In genomic region chr5:171226096-171226495, GRCh38 we compare ENCODE assay signal across 18 cellular contexts.
DNase-seq lines count a peak whose midpoint lies in the region; ATAC-seq, FAIRE-seq and TF ChIP-seq lines count a peak whose summit lies in the region.
"Had no signal": no experiment of that assay in that cellular context is flagged by ENCODE, and none has a peak within 500 bp of the region (broad histone marks: within the 10 kb centered on the region; RNA-seq: fewer than 3 reads in every experiment).

No MANE protein-coding gene starts in this region.

- H3K9ac ChIP-seq in astrocyte (ENCODE audit: low read length) (no peak overlapping the region), neural cell (ENCODE audit: low read length) (no peak overlapping the region)
- H3K9ac ChIP-seq: KMS-11, parathyroid adenoma had no signal

- H3K4me3 ChIP-seq in astrocyte (ENCODE audit: insufficient read depth, low read depth, low read length): no peak overlapping the region
- H3K4me3 ChIP-seq in neural cell (ENCODE audit: low read length): no peak overlapping the region
- H3K4me3 ChIP-seq: breast epithelium, esophagus muscularis mucosa, Peyer's patch, thyroid gland had no signal

- no peaks in the 10 kb centered on the region for H3F3A ChIP-seq in neural cell (ENCODE audit: insufficient read depth, low read length, poor library complexity, severe bottlenecking)

- no peaks in the 10 kb centered on the region for H3K9me2 ChIP-seq in neural cell (ENCODE audit: insufficient read depth, low read length)

- DNase-seq in DMS114 treated with DMSO at 0.1 percent for 48 hours (lab: John Stamatoyannopoulos, UW; ENCODE audit: unreplicated experiment): peak; percentile 7
- DNase-seq in Kasumi-1 (lab: John Stamatoyannopoulos, UW): peak; percentile 12 to 39
- no peak for DNase-seq in astrocyte (ENCODE audit: low read depth)
- no peak for DNase-seq in germinal center (ENCODE audit: low spot score)
- no peak for DNase-seq in NCI-H1436 (lab: John Stamatoyannopoulos, UW)
- no peak for DNase-seq in activated naive CD4-positive, alpha-beta T cell treated with anti-CD3 and anti-CD28 coated beads, Interleukin-2, amount 50 U/mL, for 72 hours (ENCODE audit: low spot score in 2 of 2)
- DNase-seq: activated CD4-positive, alpha-beta T cell treated with anti-CD3 and anti-CD28 coated beads, Interleukin-2, amount 50 U/mL, for 48 hours; activated effector memory CD4-positive, alpha-beta T cell treated with Interleukin-2 at 50 U/mL for 16 hours; NCI-H226; Peyer's patch; stimulated activated CD4-positive, alpha-beta T cell treated with anti-CD3 and anti-CD28 coated beads, Interleukin-15, amount 100 ng/mL, for 24 hours; thyroid gland had no signal

- TF ChIP-seq EP300 in neural cell (conservative IDR thresholded peaks at IDR 0.05; ENCODE audit: poor library complexity, severe bottlenecking): no peak

- FAIRE-seq in astrocyte (lab: Jason Lieb, UNC): no peak

- no peaks in the 10 kb centered on the region for H3K27me3 Mint-ChIP-seq in astrocyte (ENCODE audit: low read depth, unreplicated experiment)

- H3K9me3 ChIP-seq in astrocyte (ENCODE audit: insufficient read depth, low read depth, low read length): no peaks in the 10 kb centered on the region
- no peaks in the 10 kb centered on the region for H3K9me3 ChIP-seq in neural cell (ENCODE audit: low read length)
- H3K9me3 ChIP-seq: breast epithelium, esophagus muscularis mucosa, Peyer's patch, thyroid gland had no signal

- no peak overlapping the region for H3K27ac Mint-ChIP-seq in astrocyte (ENCODE audit: unreplicated experiment)
- no peak overlapping the region for H3K27ac Mint-ChIP-seq in activated naive CD4-positive, alpha-beta T cell treated with anti-CD3 and anti-CD28 coated beads, Interleukin-2, amount 50 U/mL, for 72 hours

- no peaks in the 10 kb centered on the region for H3K36me3 Mint-ChIP-seq in astrocyte (ENCODE audit: low read depth, unreplicated experiment)
- H3K36me3 Mint-ChIP-seq in activated naive CD4-positive, alpha-beta T cell treated with anti-CD3 and anti-CD28 coated beads, Interleukin-2, amount 50 U/mL, for 72 hours: no peaks in the 10 kb centered on the region

- peak; percentile 54 for TF ChIP-seq RAD21 in neural cell (conservative IDR thresholded peaks at IDR 0.05)

- H3K27ac ChIP-seq in astrocyte (ENCODE audit: low read depth, low read length) (no peak overlapping the region), neural cell (ENCODE audit: low read length) (no peak overlapping the region)
- H3K27ac ChIP-seq: breast epithelium, esophagus muscularis mucosa, KMS-11, parathyroid adenoma, Peyer's patch, thyroid gland had no signal

- H3K4me2 ChIP-seq in astrocyte (ENCODE audit: low read length) (no peak overlapping the region), neural cell (ENCODE audit: low read length) (no peak overlapping the region)
- H3K4me2 ChIP-seq: KMS-11 had no signal

- no peaks in the 10 kb centered on the region for H4K20me1 ChIP-seq in astrocyte (ENCODE audit: insufficient read depth, low read length)
- no peaks in the 10 kb centered on the region for H4K20me1 ChIP-seq in neural cell (ENCODE audit: insufficient read depth)

- no peaks in the 10 kb centered on the region for H3K4me1 ChIP-seq in astrocyte (ENCODE audit: insufficient read depth, low read length)
- H3K4me1 ChIP-seq: breast epithelium, esophagus muscularis mucosa, Peyer's patch, thyroid gland had no signal

- H2AFZ ChIP-seq in astrocyte (ENCODE audit: low read depth, low read length) (no peak overlapping the region), neural cell (ENCODE audit: low read depth, low read length) (no peak overlapping the region)
- H2AFZ ChIP-seq: parathyroid adenoma had no signal

- no peaks in the 10 kb centered on the region for H3K36me3 ChIP-seq in astrocyte (ENCODE audit: insufficient read depth, low read length)
- no peaks in the 10 kb centered on the region for H3K36me3 ChIP-seq in neural cell (ENCODE audit: insufficient read depth, low read length)
- H3K36me3 ChIP-seq: breast epithelium, esophagus muscularis mucosa, Peyer's patch, thyroid gland had no signal

- ATAC-seq in HG03378 (IDR thresholded peaks at IDR 0.05; ENCODE audit: unreplicated experiment): no peak
- no peak for ATAC-seq in activated naive CD4-positive, alpha-beta T cell treated with anti-CD3 and anti-CD28 coated beads, Interleukin-2, amount 50 U/mL, for 72 hours

- no peaks in the 10 kb centered on the region for H3K9me3 Mint-ChIP-seq in astrocyte (ENCODE audit: unreplicated experiment)
- no peaks in the 10 kb centered on the region for H3K9me3 Mint-ChIP-seq in activated naive CD4-positive, alpha-beta T cell treated with anti-CD3 and anti-CD28 coated beads, Interleukin-2, amount 50 U/mL, for 72 hours

- H3K79me2 ChIP-seq in astrocyte (ENCODE audit: insufficient read depth, low read length) (no peaks in the 10 kb centered on the region), neural cell (replicated peaks; ENCODE audit: insufficient read depth, low read length) (no peaks in the 10 kb centered on the region)
- H3K79me2 ChIP-seq: parathyroid adenoma had no signal

- no peaks in the 10 kb centered on the region for H3K4me1 Mint-ChIP-seq in astrocyte (ENCODE audit: low read depth, unreplicated experiment)

- H3K4me3 Mint-ChIP-seq in astrocyte (ENCODE audit: unreplicated experiment): no peak overlapping the region

- H3K27me3 ChIP-seq in astrocyte (ENCODE audit: insufficient read depth, low read length): no peaks in the 10 kb centered on the region
- H3K27me3 ChIP-seq in neural cell (ENCODE audit: insufficient read depth, low read depth, low read length): no peaks in the 10 kb centered on the region
- H3K27me3 ChIP-seq: breast epithelium, esophagus muscularis mucosa, Peyer's patch, thyroid gland had no signal

- TF ChIP-seq CTCF in astrocyte (IDR thresholded peaks at IDR 0.05; ENCODE audit: insufficient read depth, low read depth, low read length) (peak; percentile 20), neural cell (IDR thresholded peaks at IDR 0.05; ENCODE audit: poor library complexity, severe bottlenecking) (peak; percentile 60)

TF ChIP-seq in neural cell, 6 proteins besides CTCF, POLR2A, EP300 and RAD21:
- no peak for TF ChIP-seq POLR2AphosphoS5 (IDR thresholded peaks at IDR 0.05)
- peak; percentile 62 for TF ChIP-seq SMC3 (conservative IDR thresholded peaks at IDR 0.05; ENCODE audit: poor library complexity)

Comparison
In these comparisons a context has a peak if more than half of its experiments do, and no peak if none do; other contexts are left out.
1. DNase-seq: peak in DMS114 treated with DMSO at 0.1 percent for 48 hours (single experiment) and Kasumi-1 (2 of 2); none in astrocyte (single experiment), germinal center (single experiment), NCI-H1436 (single experiment) and activated naive CD4-positive, alpha-beta T cell treated with anti-CD3 and anti-CD28 coated beads, Interleukin-2, amount 50 U/mL, for 72 hours (0 of 2).